Comparison of ENCODE assay signal across 18 cellular contexts in the genomic region with DNA sequence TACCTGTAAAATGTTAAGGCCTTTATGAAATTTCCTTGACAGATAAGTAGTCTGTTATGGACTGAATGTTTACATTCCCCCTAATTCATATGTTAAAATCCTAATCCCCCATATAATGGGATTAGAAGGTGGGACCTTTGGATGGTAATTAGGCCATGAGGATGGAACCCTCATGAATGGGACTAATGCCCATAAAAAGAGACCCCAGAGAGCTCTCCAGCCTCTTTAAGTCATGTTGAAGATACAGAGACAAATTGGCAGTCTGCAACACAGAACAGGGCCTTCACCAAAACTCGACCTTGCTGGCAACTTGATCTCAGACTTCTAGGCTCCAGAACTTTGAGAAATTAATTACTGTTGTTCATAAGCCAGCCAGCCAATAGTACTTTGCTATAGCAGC.
DNase-seq lines count a peak whose midpoint lies in the region; ATAC-seq and TF ChIP-seq lines count a peak whose summit lies in the region.
"Had no signal": no experiment of that assay in that cellular context is flagged by ENCODE, and none has a peak within 500 bp of the region (broad histone marks: within the 10 kb centered on the region; RNA-seq: fewer than 3 reads in every experiment).

No MANE protein-coding gene starts in this region.

- no peaks in the 10 kb centered on the region for H3F3A ChIP-seq in neural progenitor cell (ENCODE audit: low read depth)

- no peak overlapping the region for H3K4me3 Mint-ChIP-seq in WTC11
- H3K4me3 Mint-ChIP-seq in neural progenitor cell = no peak overlapping the region
- H3K4me3 Mint-ChIP-seq: CD4-positive, alpha-beta T cell; H9; IgD-negative memory B cell had no signal

- no peaks in the 10 kb centered on the region for H3K79me2 ChIP-seq in neural progenitor cell (ENCODE audit: low read depth)

- no peak overlapping the region for H3K9ac ChIP-seq in neural progenitor cell
- H3K9ac ChIP-seq: GM23248 had no signal

- H3K27me3 ChIP-seq in HAP-1 (ENCODE audit: low read depth) = no peaks in the 10 kb centered on the region
- H3K27me3 ChIP-seq in neural progenitor cell = no peaks in the 10 kb centered on the region
- H3K27me3 ChIP-seq in vagina = no peaks in the 10 kb centered on the region
- no peaks in the 10 kb centered on the region for H3K27me3 ChIP-seq in breast epithelium

- in situ Hi-C loops in HAP-1 (cut with MboI; ENCODE audit: low sequenced_read_pairs) = no loop called here

- H3K27me3 Mint-ChIP-seq in WTC11 (ENCODE audit: low read depth) (no peaks in the 10 kb centered on the region), neural progenitor cell (ENCODE audit: insufficient read depth, low read depth) (peaks cover 2% of the 10 kb centered on the region)
- H3K27me3 Mint-ChIP-seq: CD4-positive, alpha-beta T cell; IgD-negative memory B cell had no signal

- POLR2A ChIA-PET in WTC11 (lab: Charles Lee) = no interaction called here

- no peak overlapping the region for H2AFZ ChIP-seq in neural progenitor cell (replicated peaks)
- H2AFZ ChIP-seq: GM23248 had no signal

- H3K9me3 Mint-ChIP-seq in WTC11 (peaks cover 10% of the 10 kb centered on the region), neural progenitor cell (peaks cover 4% of the 10 kb centered on the region)

- TF ChIP-seq POLR2A in vagina (IDR thresholded peaks at IDR 0.05) (no peak), breast epithelium (IDR thresholded peaks at IDR 0.05) (no peak)

- H3K27ac ChIP-seq in neural progenitor cell (no peak overlapping the region), vagina (no peak overlapping the region), breast epithelium (no peak overlapping the region)
- H3K27ac ChIP-seq: C4-2B, GM23248, HL-60 had no signal

- H3K4me2 ChIP-seq in neural progenitor cell = peak overlapping the region; percentile 5

- CTCF ChIA-PET in WTC11 (lab: Charles Lee) = no interaction called here

- TF ChIP-seq CTCF in WTC11 (IDR thresholded peaks at IDR 0.05) = no peak
- no peak for TF ChIP-seq CTCF in neural progenitor cell (IDR thresholded peaks at IDR 0.05)
- TF ChIP-seq CTCF in vagina (IDR thresholded peaks at IDR 0.05) = no peak
- TF ChIP-seq CTCF in breast epithelium (IDR thresholded peaks at IDR 0.05) = no peak

- H3K9me3 ChIP-seq in HAP-1 (no peaks in the 10 kb centered on the region; the same call in 1 of the 2 replicates), neural progenitor cell (ENCODE audit: low read depth) (no peaks in the 10 kb centered on the region), vagina (no peaks in the 10 kb centered on the region), breast epithelium (no peaks in the 10 kb centered on the region)
- H3K9me3 ChIP-seq: Caco-2 had no signal

- H3K27ac Mint-ChIP-seq in WTC11 (no peak overlapping the region), neural progenitor cell (no peak overlapping the region)
- H3K27ac Mint-ChIP-seq: CD4-positive, alpha-beta T cell; IgD-negative memory B cell had no signal

- H3K36me3 Mint-ChIP-seq in WTC11 (0 out of 2 replicates have a peak, but pooled peaks cover 4% of the 10 kb centered on the region), neural progenitor cell (no peaks in the 10 kb centered on the region)
- H3K36me3 Mint-ChIP-seq: IgD-negative memory B cell had no signal

- peaks cover 9% of the 10 kb centered on the region for H3K4me1 Mint-ChIP-seq in WTC11
- H3K4me1 Mint-ChIP-seq in neural progenitor cell = peaks cover 18% of the 10 kb centered on the region
- H3K4me1 Mint-ChIP-seq: IgD-negative memory B cell had no signal

- H3K4me3 ChIP-seq in HAP-1 (no peak overlapping the region), neural progenitor cell (no peak overlapping the region), vagina (no peak overlapping the region), breast epithelium (no peak overlapping the region)
- H3K4me3 ChIP-seq: GM23248 had no signal

- intact Hi-C loops in vagina (cut with DNase I) = no loop called here
- intact Hi-C loops in breast epithelium (cut with DNase I; ENCODE audit: low total_unique reads) = no loop called here

- H4K20me1 ChIP-seq in neural progenitor cell (ENCODE audit: low read depth) = no peaks in the 10 kb centered on the region

- DNase-seq in HAP-1 (ENCODE audit: low spot score in 2 of 2) (peak; percentile 70 to 97), NCI-H524 treated with DMSO at 0.1 percent for 48 hours (lab: John Stamatoyannopoulos, UW) (peak; percentile 21), WTC11 (ENCODE audit: low spot score) (no peak), neural progenitor cell (ENCODE audit: low spot score) (peak; percentile 23), inferior parietal cortex (ENCODE audit: extremely low spot score) (no peak), vagina (ENCODE audit: extremely low spot score in 2 of 2) (no peak), breast epithelium (ENCODE audit: low spot score in 2 of 2) (no peak)
- DNase-seq: AML-193; Caco-2; CD4-positive, alpha-beta T cell; GM23248; H9; KBM-7 had no signal

- H3K36me3 ChIP-seq in HAP-1 (replicated peaks) (no peaks in the 10 kb centered on the region), neural progenitor cell (no peaks in the 10 kb centered on the region), vagina (no peaks in the 10 kb centered on the region), breast epithelium (no peaks in the 10 kb centered on the region)

- ATAC-seq in WTC11 (peak; percentile 67), HG03280 (IDR thresholded peaks at IDR 0.05; ENCODE audit: unreplicated experiment) (no peak)
- ATAC-seq: HepG2 had no signal

- peaks cover 17% of the 10 kb centered on the region for H3K4me1 ChIP-seq in HAP-1
- H3K4me1 ChIP-seq in neural progenitor cell = peaks cover 7% of the 10 kb centered on the region
- H3K4me1 ChIP-seq in vagina = no peaks in the 10 kb centered on the region
- no peaks in the 10 kb centered on the region for H3K4me1 ChIP-seq in breast epithelium
- H3K4me1 ChIP-seq: Caco-2 had no signal

TF ChIP-seq in WTC11, 78 proteins besides CTCF, POLR2A, EP300 and RAD21 (continues in another document):
- TF ChIP-seq, protein P1, sequence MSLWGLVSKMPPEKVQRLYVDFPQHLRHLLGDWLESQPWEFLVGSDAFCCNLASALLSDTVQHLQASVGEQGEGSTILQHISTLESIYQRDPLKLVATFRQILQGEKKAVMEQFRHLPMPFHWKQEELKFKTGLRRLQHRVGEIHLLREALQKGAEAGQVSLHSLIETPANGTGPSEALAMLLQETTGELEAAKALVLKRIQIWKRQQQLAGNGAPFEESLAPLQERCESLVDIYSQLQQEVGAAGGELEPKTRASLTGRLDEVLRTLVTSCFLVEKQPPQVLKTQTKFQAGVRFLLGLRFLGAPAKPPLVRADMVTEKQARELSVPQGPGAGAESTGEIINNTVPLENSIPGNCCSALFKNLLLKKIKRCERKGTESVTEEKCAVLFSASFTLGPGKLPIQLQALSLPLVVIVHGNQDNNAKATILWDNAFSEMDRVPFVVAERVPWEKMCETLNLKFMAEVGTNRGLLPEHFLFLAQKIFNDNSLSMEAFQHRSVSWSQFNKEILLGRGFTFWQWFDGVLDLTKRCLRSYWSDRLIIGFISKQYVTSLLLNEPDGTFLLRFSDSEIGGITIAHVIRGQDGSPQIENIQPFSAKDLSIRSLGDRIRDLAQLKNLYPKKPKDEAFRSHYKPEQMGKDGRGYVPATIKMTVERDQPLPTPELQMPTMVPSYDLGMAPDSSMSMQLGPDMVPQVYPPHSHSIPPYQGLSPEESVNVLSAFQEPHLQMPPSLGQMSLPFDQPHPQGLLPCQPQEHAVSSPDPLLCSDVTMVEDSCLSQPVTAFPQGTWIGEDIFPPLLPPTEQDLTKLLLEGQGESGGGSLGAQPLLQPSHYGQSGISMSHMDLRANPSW (CRISPR knock-in tag; conservative IDR thresholded peaks at IDR 0.05; ENCODE audit: low read depth) = no peak
- TF ChIP-seq CREM (CRISPR knock-in tag; IDR thresholded peaks at IDR 0.05) (no peak), FOXJ3 (CRISPR knock-in tag; IDR thresholded peaks at IDR 0.05; ENCODE audit: borderline replicate concordance) (no peak), ETV6 (CRISPR knock-in tag; IDR thresholded peaks at IDR 0.05) (no peak), ZNF416 (CRISPR knock-in tag; IDR thresholded peaks at IDR 0.05) (no peak), RELA (CRISPR knock-in tag; IDR thresholded peaks at IDR 0.05; ENCODE audit: borderline replicate concordance) (no peak)
- TF ChIP-seq, protein P2, sequence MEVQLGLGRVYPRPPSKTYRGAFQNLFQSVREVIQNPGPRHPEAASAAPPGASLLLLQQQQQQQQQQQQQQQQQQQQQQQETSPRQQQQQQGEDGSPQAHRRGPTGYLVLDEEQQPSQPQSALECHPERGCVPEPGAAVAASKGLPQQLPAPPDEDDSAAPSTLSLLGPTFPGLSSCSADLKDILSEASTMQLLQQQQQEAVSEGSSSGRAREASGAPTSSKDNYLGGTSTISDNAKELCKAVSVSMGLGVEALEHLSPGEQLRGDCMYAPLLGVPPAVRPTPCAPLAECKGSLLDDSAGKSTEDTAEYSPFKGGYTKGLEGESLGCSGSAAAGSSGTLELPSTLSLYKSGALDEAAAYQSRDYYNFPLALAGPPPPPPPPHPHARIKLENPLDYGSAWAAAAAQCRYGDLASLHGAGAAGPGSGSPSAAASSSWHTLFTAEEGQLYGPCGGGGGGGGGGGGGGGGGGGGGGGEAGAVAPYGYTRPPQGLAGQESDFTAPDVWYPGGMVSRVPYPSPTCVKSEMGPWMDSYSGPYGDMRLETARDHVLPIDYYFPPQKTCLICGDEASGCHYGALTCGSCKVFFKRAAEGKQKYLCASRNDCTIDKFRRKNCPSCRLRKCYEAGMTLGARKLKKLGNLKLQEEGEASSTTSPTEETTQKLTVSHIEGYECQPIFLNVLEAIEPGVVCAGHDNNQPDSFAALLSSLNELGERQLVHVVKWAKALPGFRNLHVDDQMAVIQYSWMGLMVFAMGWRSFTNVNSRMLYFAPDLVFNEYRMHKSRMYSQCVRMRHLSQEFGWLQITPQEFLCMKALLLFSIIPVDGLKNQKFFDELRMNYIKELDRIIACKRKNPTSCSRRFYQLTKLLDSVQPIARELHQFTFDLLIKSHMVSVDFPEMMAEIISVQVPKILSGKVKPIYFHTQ (CRISPR knock-in tag; IDR thresholded peaks at IDR 0.05) = no peak
- TF ChIP-seq, protein P3, sequence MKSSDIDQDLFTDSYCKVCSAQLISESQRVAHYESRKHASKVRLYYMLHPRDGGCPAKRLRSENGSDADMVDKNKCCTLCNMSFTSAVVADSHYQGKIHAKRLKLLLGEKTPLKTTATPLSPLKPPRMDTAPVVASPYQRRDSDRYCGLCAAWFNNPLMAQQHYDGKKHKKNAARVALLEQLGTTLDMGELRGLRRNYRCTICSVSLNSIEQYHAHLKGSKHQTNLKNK (CRISPR knock-in tag; IDR thresholded peaks at IDR 0.05) = no peak

Comparison
In these comparisons a context has a peak if more than half of its experiments do, and no peak if none do; other contexts are left out.
1. DNase-seq: peak in HAP-1 (2 of 2), NCI-H524 treated with DMSO at 0.1 percent for 48 hours (single experiment) and neural progenitor cell (single experiment); none in WTC11 (single experiment), inferior parietal cortex (single experiment), vagina (0 of 2) and breast epithelium (0 of 2).